9 cellular contexts compared by ENCODE assay signal in the genomic region with DNA sequence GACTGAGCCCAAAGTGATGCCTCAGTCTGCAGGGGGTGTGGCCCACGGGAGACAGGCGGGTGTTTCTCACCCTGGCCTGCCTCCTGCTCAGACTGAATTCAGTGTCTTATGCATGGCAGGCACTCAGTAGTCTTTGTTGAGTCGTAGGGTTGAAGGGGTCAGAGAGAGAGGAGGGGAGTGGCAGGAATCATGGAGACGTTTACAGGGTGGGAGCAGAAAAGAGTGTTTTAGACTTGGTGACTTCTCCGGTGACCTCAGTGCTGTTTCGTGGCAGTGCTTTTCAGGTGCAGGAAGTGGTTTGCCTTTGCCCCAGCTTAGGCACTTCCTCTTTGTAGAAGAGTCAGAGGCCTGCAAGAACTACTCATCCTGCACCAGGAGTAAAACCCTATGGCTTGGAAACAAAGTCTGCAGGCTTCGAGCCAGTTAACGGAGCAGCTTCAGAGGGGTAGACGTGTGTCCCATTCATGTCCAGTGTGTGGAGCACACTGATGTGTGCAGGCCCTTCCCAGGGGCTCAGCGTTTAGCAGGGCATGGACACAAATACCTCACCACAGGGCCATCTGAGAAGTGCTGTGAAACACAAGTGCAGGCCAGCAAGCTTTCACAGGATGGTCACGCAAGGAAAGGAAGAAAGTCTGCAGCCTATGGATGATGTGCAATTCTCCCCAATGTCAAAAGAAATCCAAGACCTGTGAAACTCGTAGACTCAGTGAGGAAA. TPM values are rescaled to one million over a fixed set of nuclear protein-coding genes. Genes with fewer than 3 reads are reported as not detected.
DNase-seq lines count a peak whose midpoint lies in the region; ATAC-seq and TF ChIP-seq lines count a peak whose summit lies in the region.
"Had no signal": no experiment of that assay in that cellular context is flagged by ENCODE, and none has a peak within 500 bp of the region (broad histone marks: within the 10 kb centered on the region; RNA-seq: fewer than 3 reads in every experiment).

No MANE protein-coding gene starts in this region.

- intact Hi-C loops in Right ventricle myocardium superior (cut with DNase I) = no loop called here
- intact Hi-C loops in left ventricle myocardium inferior (cut with micrococcal nuclease) = no loop called here

- no peaks in the 10 kb centered on the region for H3K27me3 ChIP-seq in left ventricle myocardium inferior (ENCODE audit: low read depth)

- H3K36me3 ChIP-seq in left ventricle myocardium inferior = no peaks in the 10 kb centered on the region

- no peaks in the 10 kb centered on the region for H3K4me1 ChIP-seq in left ventricle myocardium inferior
- H3K4me1 ChIP-seq: A549 had no signal

- no peak overlapping the region for H3K4me3 ChIP-seq in left ventricle myocardium inferior
- H3K4me3 ChIP-seq: A549 had no signal

- ATAC-seq in Right ventricle myocardium superior (ENCODE audit: poor library complexity) (peak; percentile 47), HG03280 (IDR thresholded peaks at IDR 0.05; ENCODE audit: unreplicated experiment) (peak; percentile 92)
- ATAC-seq: A549 had no signal

- no peak overlapping the region for H3K27ac ChIP-seq in left ventricle myocardium inferior (replicated peaks)
- H3K27ac ChIP-seq: A549 had no signal

- DNase-seq in Right ventricle myocardium superior (no peak), left ventricle myocardium inferior (no peak), T-helper 9 cell (peak; percentile 58), dermis blood vessel endothelial cell (peak; percentile 50), HuH-7.5 (ENCODE audit: low spot score) (no peak), NCI-H1092 treated with DMSO at 0.1 percent for 48 hours (lab: John Stamatoyannopoulos, UW) (no peak)
- peak; percentile 28 to 56 (median 50) for DNase-seq in stimulated activated CD4-positive, alpha-beta T cell treated with anti-CD3 and anti-CD28 coated beads, TNF-alpha, amount 100 ng/mL, for 4 hours (ENCODE audit: low read depth in 3 of 3)

- H3K9me3 ChIP-seq in left ventricle myocardium inferior (replicated peaks) = no peaks in the 10 kb centered on the region
- H3K9me3 ChIP-seq: A549 had no signal

- no peak for TF ChIP-seq CTCF in left ventricle myocardium inferior (IDR thresholded peaks at IDR 0.05; ENCODE audit: borderline replicate concordance)

RNA-seq across cellular contexts. Expression of a gene that starts 24.5 kb away (rescaled TPM):
- 18.7 TPM for total RNA-seq in Right ventricle myocardium superior
- 17.1 TPM for total RNA-seq in left ventricle myocardium inferior
- 2.9 and 8.1 TPM in 2 replicates for total RNA-seq in dermis blood vessel endothelial cell

Comparison
In these comparisons a context has a peak if more than half of its experiments do, and no peak if none do; other contexts are left out.
1. DNase-seq: peak in T-helper 9 cell (single experiment), dermis blood vessel endothelial cell (single experiment) and stimulated activated CD4-positive, alpha-beta T cell treated with anti-CD3 and anti-CD28 coated beads, TNF-alpha, amount 100 ng/mL, for 4 hours (3 of 3); none in Right ventricle myocardium superior (single experiment), left ventricle myocardium inferior (single experiment), HuH-7.5 (single experiment) and NCI-H1092 treated with DMSO at 0.1 percent for 48 hours (single experiment).